ENCODE assay signal across 10 cellular contexts in the genomic region with DNA sequence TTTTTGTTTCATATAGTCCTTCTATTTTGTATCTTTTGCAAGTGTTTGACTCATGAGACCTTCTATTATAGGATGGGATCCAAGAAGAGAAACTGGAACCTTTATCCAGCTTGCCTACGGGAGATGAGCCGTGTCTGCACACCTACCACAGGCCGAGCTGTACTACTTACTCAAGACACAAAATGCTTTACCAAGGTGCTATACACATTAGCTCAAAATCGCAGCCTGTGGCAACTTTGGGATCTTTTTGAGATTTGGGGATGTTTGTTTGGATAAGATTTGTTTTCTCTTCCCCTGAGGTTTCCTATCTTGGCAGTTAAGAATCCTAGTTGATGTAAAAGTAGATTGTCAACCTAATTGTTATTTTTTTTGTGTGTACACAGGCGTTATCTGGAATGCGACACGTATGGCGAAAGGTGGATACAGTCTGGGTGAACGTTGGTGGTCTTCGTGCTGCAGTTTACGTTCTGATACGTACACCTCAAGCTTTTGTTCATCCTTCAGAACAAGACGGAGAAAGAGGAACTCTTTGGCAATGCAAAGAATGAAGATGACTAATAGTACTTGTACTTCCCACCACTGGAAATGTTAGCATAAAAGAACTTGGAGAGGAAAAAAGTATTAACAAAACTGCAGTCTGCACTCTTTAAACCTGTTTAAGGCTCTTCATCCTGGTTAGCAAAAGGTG. TPM values are rescaled to one million over a fixed set of nuclear protein-coding genes. Genes with fewer than 3 reads are reported as not detected.
DNase-seq lines count a peak whose midpoint lies in the region; ATAC-seq, FAIRE-seq and TF ChIP-seq lines count a peak whose summit lies in the region.
"Had no signal": no experiment of that assay in that cellular context is flagged by ENCODE, and none has a peak within 500 bp of the region (broad histone marks: within the 10 kb centered on the region; RNA-seq: fewer than 3 reads in every experiment).

No MANE protein-coding gene starts in this region.

- H3K9me2 ChIP-seq in GM23338 (ENCODE audit: insufficient read depth), result no peaks in the 10 kb centered on the region

- peaks cover 87% of the 10 kb centered on the region for H3K36me3 Mint-ChIP-seq in GM23338 (ENCODE audit: low read depth)

- H4K20me1 ChIP-seq in GM23338 (replicated peaks; ENCODE audit: insufficient read depth), result no peaks in the 10 kb centered on the region; the same call in 1 of the 2 replicates
- no peaks in the 10 kb centered on the region; the same call in 1 of the 2 replicates for H4K20me1 ChIP-seq in HepG2 (ENCODE audit: insufficient read depth, low read length)

- peaks cover 31% of the 10 kb centered on the region; the same call in 1 of the 2 replicates for H3F3A ChIP-seq in GM23338 (replicated peaks; ENCODE audit: low read depth)

- 96% methylated on average over 13 of the region's 13 CpGs for WGBS in HepG2 (ENCODE audit: low lambda C conversion rate)
- 75% methylated on average over 13 of the region's 13 CpGs for WGBS in aorta, 2 donors

- intact Hi-C loops in HepG2 (cut with micrococcal nuclease; ENCODE audit: unreplicated experiment) (no loop called here), left ventricle myocardium superior (cut with micrococcal nuclease) (loop anchor here (10.0 kb wide), 1 partner anchor 81 kb away; no protein-coding TSS in a partner anchor), aorta (cut with DNase I) (loop anchor here in 1 of 2 donors (10.0 kb wide), 1 partner anchor 61 kb away; no protein-coding TSS in a partner anchor)

- H3K27me3 Mint-ChIP-seq in GM23338 (ENCODE audit: insufficient read depth, low read depth, poor library complexity), result peaks cover 7% of the 10 kb centered on the region
- H3K27me3 Mint-ChIP-seq: dendritic cell treated with granulocyte-macrophage colony-stimulating factor and Interleukin-4, amounts not matched to agents 40 ng/mL and 50 ng/mL, for 4 days had no signal

- H3K9me3 Mint-ChIP-seq in GM23338, result no peaks in the 10 kb centered on the region
- H3K9me3 Mint-ChIP-seq: dendritic cell treated with granulocyte-macrophage colony-stimulating factor and Interleukin-4, amounts not matched to agents 40 ng/mL and 50 ng/mL, for 4 days had no signal

- no peak overlapping the region for H3K4me3 Mint-ChIP-seq in GM23338
- H3K4me3 Mint-ChIP-seq: dendritic cell treated with granulocyte-macrophage colony-stimulating factor and Interleukin-4, amounts not matched to agents 40 ng/mL and 50 ng/mL, for 4 days had no signal

- H3K36me3 ChIP-seq in ACC112 (ENCODE audit: insufficient read depth, low read length) (peaks cover 50% of the 10 kb centered on the region), GM23338 (ENCODE audit: insufficient read depth) (peaks cover 25% of the 10 kb centered on the region), adipocyte (ENCODE audit: control insufficient read depth, insufficient read depth, low read length, severe bottlenecking) (peaks cover 85% of the 10 kb centered on the region), HepG2 (replicated peaks in 1 of 2; ENCODE audit: control insufficient read depth in 1 of 2, insufficient read depth in 2 of 2, low read length in 2 of 2) (peaks cover 14 to 72% of the 10 kb centered on the region in 2 experiments), aorta (ENCODE audit: control insufficient read depth in 1 of 2, insufficient read depth in 2 of 2, low read length in 1 of 2) (peaks cover 2 to 11% of the 10 kb centered on the region in 2 donors)

- no peak for TF ChIP-seq RAD21 in HepG2 (CRISPR knock-in tag; IDR thresholded peaks at IDR 0.05)

- TSS peak; percentile 30 for BruUV-seq in HepG2 (replicated peaks; lab: Mats Ljungman, UMichigan)

- no peak overlapping the region for H2AFZ ChIP-seq in ACC112 (ENCODE audit: low read length, unreplicated experiment)
- H2AFZ ChIP-seq in GM23338, result no peak overlapping the region
- H2AFZ ChIP-seq in HepG2 (ENCODE audit: low read length), result no peak overlapping the region

- CTCF ChIA-PET in HepG2 (lab: Yijun Ruan, JAX; ENCODE audit: low intra/inter-chr PET ratio, low total read pairs), result no interaction called here

- ATAC-seq in GM23338 (peak; percentile 14; the same call in 1 of the 3 replicates), HepG2 (peak; percentile 19), GM18861 (IDR thresholded peaks at IDR 0.05; ENCODE audit: unreplicated experiment) (no peak), left ventricle myocardium superior (no peak), aorta (ENCODE audit: low FRiP score) (no peak)

- peaks cover 3% of the 10 kb centered on the region; the same call in 2 of the 3 replicates for H3K4me1 Mint-ChIP-seq in GM23338

- peaks cover 20% of the 10 kb centered on the region for H3K79me2 ChIP-seq in ACC112 (ENCODE audit: control insufficient read depth, insufficient read depth, low read length, unreplicated experiment)
- peaks cover under 1% of the 10 kb centered on the region; the same call in 1 of the 2 replicates for H3K79me2 ChIP-seq in GM23338 (replicated peaks; ENCODE audit: insufficient read depth)
- peaks cover 8% of the 10 kb centered on the region for H3K79me2 ChIP-seq in HepG2 (ENCODE audit: insufficient read depth, low read length)

- no peaks in the 10 kb centered on the region for H3K9me3 ChIP-seq in adipocyte (ENCODE audit: control insufficient read depth, low read length)
- H3K9me3 ChIP-seq in HepG2 (ENCODE audit: low read length), result no peaks in the 10 kb centered on the region
- no peaks in the 10 kb centered on the region for H3K9me3 ChIP-seq in aorta (ENCODE audit: control insufficient read depth, low read length)

- TF ChIP-seq EP300 in HepG2 (IDR thresholded peaks at IDR 0.05; ENCODE audit: low read depth in 2 of 2, low read length in 2 of 2) (no peak), HepG2 (CRISPR knock-in tag; IDR thresholded peaks at IDR 0.05; ENCODE audit: borderline replicate concordance) (no peak)

- TF ChIP-seq CTCF in GM23338 (conservative IDR thresholded peaks at IDR 0.05; ENCODE audit: low read depth in 2 of 2) (no peak), HepG2 (CRISPR knock-in tag; IDR thresholded peaks at IDR 0.05) (no peak)

- DNase-seq in GM23338 (ENCODE audit: low spot score) (no peak), adipocyte (ENCODE audit: low read depth) (peak; percentile 41), HepG2 (ENCODE audit: low spot score) (no peak), cerebellum (ENCODE audit: low spot score) (no peak), left ventricle myocardium superior (no peak), aorta (no peak)
- DNase-seq: T-helper 9 cell had no signal

- H3K4me3 ChIP-seq in ACC112 (ENCODE audit: low read depth, low read length), result no peak overlapping the region
- H3K4me3 ChIP-seq in GM23338, result no peak overlapping the region
- H3K4me3 ChIP-seq in adipocyte (ENCODE audit: low read length), result no peak overlapping the region
- H3K4me3 ChIP-seq in HepG2 (replicated peaks in 1 of 3; ENCODE audit: insufficient read depth in 1 of 3, low read depth in 2 of 3, low read length in 3 of 3), result no peak overlapping the region
- no peak overlapping the region for H3K4me3 ChIP-seq in aorta (ENCODE audit: low read length in 2 of 2)

- no peak; a peak in 2 of 4 replicates for TF ChIP-seq POLR2A in HepG2 (IDR thresholded peaks at IDR 0.05; ENCODE audit: insufficient read depth in 1 of 2, low read depth in 2 of 2, low read length in 2 of 2)

- no peak for FAIRE-seq in HepG2 (lab: Jason Lieb, UNC)

- H3K4me1 ChIP-seq in ACC112 (ENCODE audit: control insufficient read depth, insufficient read depth, low read length, unreplicated experiment) (peaks cover 8% of the 10 kb centered on the region), GM23338 (ENCODE audit: insufficient read depth) (no peaks in the 10 kb centered on the region), adipocyte (ENCODE audit: control insufficient read depth, insufficient read depth, low read length) (peaks cover 21% of the 10 kb centered on the region), HepG2 (ENCODE audit: insufficient read depth, low read length) (peaks cover 22% of the 10 kb centered on the region), aorta (ENCODE audit: control insufficient read depth in 1 of 2, insufficient read depth in 2 of 2, low read length in 2 of 2) (no peaks in the 10 kb centered on the region)

- H3K27ac ChIP-seq in ACC112 (ENCODE audit: low read depth, low read length), result peak overlapping the region; percentile 23
- H3K27ac ChIP-seq in GM23338 (ENCODE audit: low read depth), result peak overlapping the region; percentile 61; the same call in 1 of the 2 replicates
- no peak overlapping the region for H3K27ac ChIP-seq in HepG2 (ENCODE audit: extremely low read length, insufficient read depth, low read length)
- no peak overlapping the region for H3K27ac ChIP-seq in aorta (ENCODE audit: low read depth in 1 of 2, low read length in 2 of 2)

- H3K4me2 ChIP-seq in GM23338 (no peak overlapping the region), HepG2 (ENCODE audit: low read depth, low read length) (no peak overlapping the region)

- peak overlapping the region; percentile 23 for H3K9ac ChIP-seq in adipocyte (ENCODE audit: low read length)
- no peak overlapping the region for H3K9ac ChIP-seq in HepG2 (ENCODE audit: insufficient read depth, low read depth, low read length)

- in situ Hi-C loops in HepG2 (cut with HindIII; ENCODE audit: extremely low pct_ligation_motif_present, low pct_unique_long_range_greater_than_20kb), result no loop called here

- H3K27me3 ChIP-seq in ACC112 (ENCODE audit: insufficient read depth, low read length), result no peaks in the 10 kb centered on the region
- no peaks in the 10 kb centered on the region for H3K27me3 ChIP-seq in GM23338 (ENCODE audit: insufficient read depth)
- no peaks in the 10 kb centered on the region for H3K27me3 ChIP-seq in adipocyte (replicated peaks; ENCODE audit: control insufficient read depth, insufficient read depth, low read length)
- no peaks in the 10 kb centered on the region for H3K27me3 ChIP-seq in HepG2 (ENCODE audit: control insufficient read depth in 1 of 2, insufficient read depth in 2 of 2, low read length in 2 of 2)
- no peaks in the 10 kb centered on the region for H3K27me3 ChIP-seq in aorta (ENCODE audit: control insufficient read depth in 1 of 2, insufficient read depth in 2 of 2, low read length in 1 of 2)

- POLR2A ChIA-PET in HepG2 (lab: Yijun Ruan, JAX), result interaction anchor here (1.0 to 3.1 kb wide), 4 partner anchors 9 to 22 kb away, joined by 3 to 16 read pairs (median 6); a partner anchor contains a TSS

- peak overlapping the region; percentile 4; the same call in 1 of the 2 replicates for H3K27ac Mint-ChIP-seq in GM23338
- H3K27ac Mint-ChIP-seq: dendritic cell treated with granulocyte-macrophage colony-stimulating factor and Interleukin-4, amounts not matched to agents 40 ng/mL and 50 ng/mL, for 4 days had no signal

RNA-seq across cellular contexts. Expression of a gene that starts 13.1 kb away (rescaled TPM):
- 140 and 172 TPM in 2 replicates for total RNA-seq in GM23338 (2014; rRNA removed; shearing (Covaris generic))
- 132 and 143 TPM in 2 replicates for polyA plus RNA-seq in GM23338 (2016; fragmentation: Nextera tagmentation; extraction: Ambion mirVana)
- total RNA-seq in HepG2 (2016; rRNA removed; fragmentation: Illumina TruSeq; extraction: Trizol), result 40.6 and 46.8 TPM in 2 replicates
- total RNA-seq in HepG2 (2016; cell fraction: cytosol; rRNA removed; fragmentation: Illumina TruSeq; extraction: Trizol; ENCODE audit: low read depth), result 26.3 and 27.9 TPM in 2 replicates
- 35.8 and 43.9 TPM in 2 replicates for total RNA-seq in HepG2 (2016; cell fraction: insoluble cytoplasmic fraction; rRNA removed; fragmentation: Illumina TruSeq; extraction: Trizol)
- 26.2 and 27.3 TPM in 2 replicates for total RNA-seq in HepG2 (2016; cell fraction: membrane; rRNA removed; fragmentation: Illumina TruSeq; extraction: Trizol)
- total RNA-seq in HepG2 (2016; cell fraction: nucleus; rRNA removed; fragmentation: Illumina TruSeq; extraction: Trizol), result 98.3 and 114 TPM in 2 replicates
- polyA plus RNA-seq in HepG2 (2011; rRNA removed), result 79.8 and 95.8 TPM in 2 replicates
- 26.9 and 32.4 TPM in 2 replicates for polyA plus RNA-seq in HepG2 (2011; cell fraction: cytosol; rRNA removed)
- polyA plus RNA-seq in HepG2 (2011; cell fraction: nucleus; rRNA removed), result 146 and 182 TPM in 2 replicates
- polyA plus RNA-seq in HepG2 (2012), result 71.2 and 71.4 TPM in 2 replicates
- 1.9 and 2.5 TPM in 2 replicates for polyA plus RNA-seq in HepG2 (2016; cell fraction: cytosol; fragmentation: Illumina TruSeq; extraction: Trizol; ENCODE audit: low read depth)
- polyA plus RNA-seq in HepG2 (2016; cell fraction: insoluble cytoplasmic fraction; fragmentation: Illumina TruSeq; extraction: Trizol; ENCODE audit: low read depth), result 30.4 and 34.5 TPM in 2 replicates
- polyA plus RNA-seq in HepG2 (2016; cell fraction: membrane; fragmentation: Illumina TruSeq; extraction: Trizol; ENCODE audit: low read depth), result 7.4 and 7.5 TPM in 2 replicates
- polyA plus RNA-seq in HepG2 (2016; cell fraction: nucleus; fragmentation: Illumina TruSeq; extraction: Trizol; ENCODE audit: insufficient read depth, low read depth), result 137 and 159 TPM in 2 replicates
- polyA minus RNA-seq in HepG2 (2011; rRNA and poly(A)+ RNA removed; ENCODE audit: low replicate concordance), result 83.8 and 106 TPM in 2 replicates
- polyA minus RNA-seq in HepG2 (2011; cell fraction: cytosol; rRNA and poly(A)+ RNA removed), result 48.4 and 58.5 TPM in 2 replicates
- 243 and 288 TPM in 2 replicates for polyA minus RNA-seq in HepG2 (2011; cell fraction: nucleus; rRNA and poly(A)+ RNA removed)
- total RNA-seq in cerebellum, result 100.0 TPM
- 60.2 TPM for total RNA-seq in left ventricle myocardium superior
- total RNA-seq in aorta, result 100 to 1,000 TPM; 148 to 200 TPM
- 10 to 100 TPM; 13.9 to 37.3 TPM for polyA plus RNA-seq in aorta

RNA-seq across cellular contexts. Expression of a gene that starts 21.4 kb away (rescaled TPM):
- 30.1 and 37.3 TPM in 2 replicates for total RNA-seq in GM23338 (2014; rRNA removed; shearing (Covaris generic))
- polyA plus RNA-seq in GM23338 (2016; fragmentation: Nextera tagmentation; extraction: Ambion mirVana) (45.2 and 54.1 TPM in 2 replicates), HepG2 (2011; rRNA removed) (27.5 and 31.2 TPM in 2 replicates), aorta (10 to 100 TPM; 16.9 to 22.5 TPM)
- total RNA-seq in HepG2 (2016; rRNA removed; fragmentation: Illumina TruSeq; extraction: Trizol) (44.1 and 62.4 TPM in 2 replicates), cerebellum (50.8 TPM), left ventricle myocardium superior (58.6 TPM), aorta (10 to 100 TPM; 23.8 to 26.2 TPM)
- 10.2 and 11.1 TPM in 2 replicates for total RNA-seq in HepG2 (2016; cell fraction: cytosol; rRNA removed; fragmentation: Illumina TruSeq; extraction: Trizol; ENCODE audit: low read depth)
- total RNA-seq in HepG2 (2016; cell fraction: insoluble cytoplasmic fraction; rRNA removed; fragmentation: Illumina TruSeq; extraction: Trizol), result 47.7 and 61.2 TPM in 2 replicates
- 24.6 and 30.2 TPM in 2 replicates for total RNA-seq in HepG2 (2016; cell fraction: membrane; rRNA removed; fragmentation: Illumina TruSeq; extraction: Trizol)
- 22.3 and 26.8 TPM in 2 replicates for total RNA-seq in HepG2 (2016; cell fraction: nucleus; rRNA removed; fragmentation: Illumina TruSeq; extraction: Trizol)
- polyA plus RNA-seq in HepG2 (2011; cell fraction: cytosol; rRNA removed), result 18.8 and 24.9 TPM in 2 replicates
- polyA plus RNA-seq in HepG2 (2011; cell fraction: nucleus; rRNA removed), result 16.7 and 17.6 TPM in 2 replicates
- polyA plus RNA-seq in HepG2 (2012), result 27.5 and 34.5 TPM in 2 replicates
- polyA plus RNA-seq in HepG2 (2016; cell fraction: cytosol; fragmentation: Illumina TruSeq; extraction: Trizol; ENCODE audit: low read depth), result 4.9 and 5.9 TPM in 2 replicates
- polyA plus RNA-seq in HepG2 (2016; cell fraction: insoluble cytoplasmic fraction; fragmentation: Illumina TruSeq; extraction: Trizol; ENCODE audit: low read depth), result 49.5 and 53.5 TPM in 2 replicates
- 11.9 and 13.1 TPM in 2 replicates for polyA plus RNA-seq in HepG2 (2016; cell fraction: membrane; fragmentation: Illumina TruSeq; extraction: Trizol; ENCODE audit: low read depth)
- polyA plus RNA-seq in HepG2 (2016; cell fraction: nucleus; fragmentation: Illumina TruSeq; extraction: Trizol; ENCODE audit: insufficient read depth, low read depth), result 29.7 and 33.3 TPM in 2 replicates
- 39.3 and 55.9 TPM in 2 replicates for polyA minus RNA-seq in HepG2 (2011; rRNA and poly(A)+ RNA removed; ENCODE audit: low replicate concordance)
- polyA minus RNA-seq in HepG2 (2011; cell fraction: cytosol; rRNA and poly(A)+ RNA removed), result 30.0 and 31.3 TPM in 2 replicates
- 23.6 and 35.3 TPM in 2 replicates for polyA minus RNA-seq in HepG2 (2011; cell fraction: nucleus; rRNA and poly(A)+ RNA removed)

Comparison
In these comparisons a context has a peak if more than half of its experiments do, and no peak if none do; other contexts are left out.
1. H3K27ac ChIP-seq: peak in ACC112 (single experiment) and GM23338 (single experiment); none in HepG2 (single experiment) and aorta (0 of 2).
2. ATAC-seq: peak in GM23338 (single experiment) and HepG2 (single experiment); none in GM18861 (single experiment), left ventricle myocardium superior (single experiment) and aorta (single experiment).